ENCODE assay signal across 25 cellular contexts in the genomic region with DNA sequence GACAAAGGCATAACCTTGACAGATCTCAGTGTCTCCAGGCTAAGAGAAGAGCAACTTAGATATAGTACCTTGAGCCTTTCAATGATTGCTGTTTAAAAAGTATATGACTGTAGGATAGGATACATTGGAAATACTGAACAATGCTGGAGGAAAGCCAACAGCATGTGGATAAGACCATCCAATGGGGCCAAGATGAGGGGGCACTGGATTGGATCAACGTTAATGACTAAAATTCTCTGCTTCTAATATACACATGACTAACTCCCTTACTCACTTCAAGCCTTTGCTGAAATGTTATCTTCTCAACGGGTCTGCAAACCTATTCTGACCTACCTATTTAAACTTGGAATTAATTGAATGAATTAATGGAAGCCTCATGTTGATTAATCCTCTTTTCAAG.
A peak's percentile ranks its signal among the peaks of the same experiment; 100 is the strongest.
DNase-seq lines count a peak whose midpoint lies in the region; ATAC-seq, FAIRE-seq and TF ChIP-seq lines count a peak whose summit lies in the region.
"Had no signal": no experiment of that assay in that cellular context is flagged by ENCODE, and none has a peak within 500 bp of the region (broad histone marks: within the 10 kb centered on the region; RNA-seq: fewer than 3 reads in every experiment).

No MANE protein-coding gene starts in this region.

- ATAC-seq in A549 (no peak), GM21526 (IDR thresholded peaks at IDR 0.05; ENCODE audit: low FRiP score, unreplicated experiment) (no peak), HG02588 (IDR thresholded peaks at IDR 0.05; ENCODE audit: unreplicated experiment) (no peak)
- ATAC-seq: activated naive CD8-positive, alpha-beta T cell treated with anti-CD3 and anti-CD28 coated beads, Interleukin-2, amount 50 U/mL, for 24 hours; stimulated activated effector memory CD8-positive, alpha-beta T cell treated with anti-CD3 and anti-CD28 coated beads, Interleukin-12 subunit alpha, Interleukin-12 subunit beta, amount 100 ng/mL, for 72 hours; WTC11 had no signal

- H3K27ac ChIP-seq in A549 (peak overlapping the region; percentile 88 to 94), testis (no peak overlapping the region)
- H3K27ac ChIP-seq: BLaER1, HL-60, SK-N-MC, thoracic aorta had no signal

- H3K9me3 ChIP-seq in A549 (0 out of 3 replicates have a peak, but pooled peaks cover 5% of the 10 kb centered on the region), MG63 (no peaks in the 10 kb centered on the region), testis (no peaks in the 10 kb centered on the region)
- H3K9me3 ChIP-seq: BLaER1, esophagus squamous epithelium, thoracic aorta had no signal

- FAIRE-seq in A549 (lab: Jason Lieb, UNC): no peak

- TF ChIP-seq POLR2A in A549 (IDR thresholded peaks at IDR 0.05; ENCODE audit: low read length) (no peak), testis (IDR thresholded peaks at IDR 0.05) (no peak)

- no peak for TF ChIP-seq RAD21 in A549 (conservative IDR thresholded peaks at IDR 0.05 in 1 of 2, IDR thresholded peaks at IDR 0.05 in 1 of 2)

- POLR2A ChIA-PET in A549 (lab: Yijun Ruan, JAX): no interaction called here

- H3K4me3 ChIP-seq in A549 (no peak overlapping the region), MG63 (no peak overlapping the region), testis (no peak overlapping the region)
- H3K4me3 ChIP-seq: BLaER1, esophagus squamous epithelium, SK-N-MC, thoracic aorta had no signal

- WGBS in A549 (ENCODE audit: missing lambda C conversion rate): 57% methylated on average over 2 of the region's 2 CpGs
- 78 to 88% methylated on average over 2 of the region's 2 CpGs for WGBS in testis, 2 donors

- H3K27me3 ChIP-seq in MG63 (no peaks in the 10 kb centered on the region), testis (no peaks in the 10 kb centered on the region)
- H3K27me3 ChIP-seq: BLaER1, esophagus squamous epithelium had no signal

- intact Hi-C loops in testis (cut with DNase I; ENCODE audit: low total_unique reads): no loop called here

- H3K36me3 ChIP-seq in MG63: no peaks in the 10 kb centered on the region
- H3K36me3 ChIP-seq in testis (ENCODE audit: low read depth, missing control alignments): no peaks in the 10 kb centered on the region
- H3K36me3 ChIP-seq: BLaER1, esophagus squamous epithelium, thoracic aorta had no signal

- no peak for TF ChIP-seq EP300 in A549 (IDR thresholded peaks at IDR 0.05)

- CTCF ChIA-PET in A549 (lab: Yijun Ruan, JAX): no interaction called here

- DNase-seq in A549 (ENCODE audit: low read depth in 1 of 2, low spot score in 1 of 2) (no peak), MG63 (peak; percentile 16), glomerular visceral epithelial cell (ENCODE audit: extremely low spot score) (peak; percentile 64), renal cortical epithelial cell (ENCODE audit: low read depth) (peak; percentile 77), testis (no peak)
- DNase-seq in activated CD8-positive, alpha-beta memory T cell treated with anti-CD3 and anti-CD28 coated beads, Interleukin-2, amount 50 U/mL, for 4 hours: no peak
- DNase-seq: activated CD4-positive, alpha-beta memory T cell treated with anti-CD3 and anti-CD28 coated beads for 36 hours; activated effector memory CD4-positive, alpha-beta T cell treated with anti-CD3 and anti-CD28 coated beads, Interleukin-2, amount 50 U/mL, for 16 hours; activated naive CD8-positive, alpha-beta T cell treated with anti-CD3 and anti-CD28 coated beads, Interleukin-2, amount 50 U/mL, for 24 hours; esophagus squamous epithelium; glutamatergic neuron; GOT3; NCI-H1417 treated with DMSO at 0.1 percent for 48 hours; NCI-H510A; nephron progenitor cell; RPMI8226; stimulated activated CD4-positive, alpha-beta T cell treated with anti-CD3 and anti-CD28 coated beads, Interleukin-1b, Interleukin-23, amount 100 ng/mL, for 48 hours had no signal

- peak overlapping the region; percentile 72; the same call in 2 of the 3 replicates for H3K4me2 ChIP-seq in A549
- H3K4me2 ChIP-seq: BLaER1 had no signal

- H3K4me1 ChIP-seq in A549 (peaks cover 65% of the 10 kb centered on the region), testis (no peaks in the 10 kb centered on the region)
- H3K4me1 ChIP-seq: BLaER1 had no signal

- no peak for TF ChIP-seq CTCF in A549 (IDR thresholded peaks at IDR 0.05)
- no peak for TF ChIP-seq CTCF in testis (IDR thresholded peaks at IDR 0.05)

TF ChIP-seq in A549, 52 proteins besides CTCF, POLR2A, EP300 and RAD21:
- TF ChIP-seq NR3C1 (IDR thresholded peaks at IDR 0.05) (no peak), FOSB (CRISPR knock-in tag; IDR thresholded peaks at IDR 0.05) (no peak), CBX2 (IDR thresholded peaks at IDR 0.05; ENCODE audit: borderline replicate concordance, low read depth) (no peak), KDM1A (IDR thresholded peaks at IDR 0.05; ENCODE audit: low read depth) (no peak), HOXB5 (CRISPR knock-in tag; IDR thresholded peaks at IDR 0.05) (no peak), SREBF2 (IDR thresholded peaks at IDR 0.05) (no peak)

Comparison
In these comparisons a context has a peak if more than half of its experiments do, and no peak if none do; other contexts are left out.
1. DNase-seq: peak in MG63 (single experiment), glomerular visceral epithelial cell (single experiment) and renal cortical epithelial cell (single experiment); none in A549 (0 of 2), testis (single experiment) and activated CD8-positive, alpha-beta memory T cell treated with anti-CD3 and anti-CD28 coated beads, Interleukin-2, amount 50 U/mL, for 4 hours (single experiment).
2. H3K27ac ChIP-seq: peak in A549 (2 of 2); none in testis (0 of 2).